Comparison of ENCODE assay signal across 8 cellular contexts in genomic region chr11:85627998-85628770, GRCh38. TPM values are rescaled to one million over a fixed set of nuclear protein-coding genes. Genes with fewer than 3 reads are reported as not detected.
A peak's percentile ranks its signal among the peaks of the same experiment; 100 is the strongest.
DNase-seq lines count a peak whose midpoint lies in the region; ATAC-seq and TF ChIP-seq lines count a peak whose summit lies in the region.

Gene TMEM126B (plus strand): TSS chr11:85628593. CDS start chr11:85628608, 15 bp downstream.

- ATAC-seq in HG03439 (IDR thresholded peaks at IDR 0.05; ENCODE audit: unreplicated experiment) = peak; percentile 100

- no peaks in the 10 kb centered on the region for H3K9me3 Mint-ChIP-seq in chondrocyte (ENCODE audit: low read depth)

- H3K36me3 Mint-ChIP-seq in chondrocyte (ENCODE audit: low read depth) = no peaks in the 10 kb centered on the region

- H3K4me3 Mint-ChIP-seq in chondrocyte (ENCODE audit: unreplicated experiment) = peak within 1 kb of the TSS; percentile 85

- H3K27ac Mint-ChIP-seq in chondrocyte (ENCODE audit: unreplicated experiment) = peak within 1 kb of the TSS; percentile 95

- peaks cover 30% of the 10 kb centered on the region for H3K4me1 Mint-ChIP-seq in chondrocyte (ENCODE audit: low read depth)

- peak; percentile 96 to 97 for DNase-seq in AML-193 (lab: John Stamatoyannopoulos, UW)
- peak; percentile 97 for DNase-seq in NCI-H510A treated with DMSO at 0.1 percent for 48 hours (lab: John Stamatoyannopoulos, UW)
- peak; percentile 94 to 96 for DNase-seq in activated CD4-positive, alpha-beta T cell treated with anti-CD3 and anti-CD28 coated beads for 24 hours (ENCODE audit: low read depth in 2 of 2)
- peak; percentile 98 for DNase-seq in chondrocyte (ENCODE audit: low spot score)
- DNase-seq in kidney glomerular epithelial cell (lab: John Stamatoyannopoulos, UW) = peak; percentile 98
- peak; percentile 81 to 84 for DNase-seq in stimulated activated CD4-positive, alpha-beta T cell treated with anti-CD3 and anti-CD28 coated beads, Interleukin-1b, Interleukin-23, amount 100 ng/mL, for 1 hour (ENCODE audit: low read depth in 2 of 2)

- H3K27me3 Mint-ChIP-seq in chondrocyte (ENCODE audit: low read depth) = no peaks in the 10 kb centered on the region

- TF ChIP-seq POLR2A in GM19193 (IDR thresholded peaks at IDR 0.05; ENCODE audit: extremely low read depth, insufficient read depth, insufficient read length) = peak; percentile 90

- no peak for TF ChIP-seq CTCF in chondrocyte (IDR thresholded peaks at IDR 0.05)

RNA-seq across cellular contexts. Expression of gene TMEM126B, which starts in this region (rescaled TPM):
- total RNA-seq in chondrocyte = 41.6 to 42.9 TPM (median 42.3 TPM) in 3 replicates

Comparison
In these comparisons a context has a peak if more than half of its experiments do, and no peak if none do; other contexts are left out.
1. Peak in every context shown above with its lines: DNase-seq and ATAC-seq.